12 cellular contexts compared by ENCODE assay signal in the genomic region with DNA sequence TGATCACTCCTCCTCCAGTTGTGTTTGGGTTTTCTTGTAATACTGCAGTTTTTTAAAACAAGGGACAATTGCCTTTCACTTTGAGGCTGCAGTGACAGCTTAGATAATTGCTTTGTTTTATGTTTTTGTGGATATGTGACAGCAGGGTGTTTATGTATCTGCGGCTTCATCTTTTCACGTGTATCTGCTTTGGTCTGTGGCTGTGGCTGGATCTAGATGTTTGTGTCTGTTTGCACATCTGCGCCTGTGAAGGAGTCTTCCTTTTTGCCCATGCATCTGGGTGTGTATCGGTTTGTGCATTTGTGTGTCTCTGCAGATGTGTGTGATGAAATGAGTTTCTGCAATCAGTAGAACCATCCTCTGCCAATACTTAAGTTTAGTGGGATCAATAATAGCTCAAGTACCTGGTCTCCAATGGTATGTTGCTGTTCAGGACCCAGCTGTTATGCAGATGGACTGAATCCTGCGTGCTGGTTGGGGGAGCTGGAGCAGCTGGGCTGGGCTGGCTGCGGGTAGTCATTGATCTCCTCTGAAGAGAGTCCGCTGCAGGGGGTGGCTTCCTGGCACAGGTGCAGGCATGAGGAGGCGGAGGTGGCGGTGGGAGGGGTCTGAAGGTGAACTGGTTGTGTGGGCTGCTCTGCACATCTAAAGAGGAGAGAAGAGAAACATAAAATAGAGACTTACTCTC.
A peak's percentile ranks its signal among the peaks of the same experiment; 100 is the strongest.
DNase-seq lines count a peak whose midpoint lies in the region; ATAC-seq lines count a peak whose summit lies in the region.
"Had no signal": no experiment of that assay in that cellular context is flagged by ENCODE, and none has a peak within 500 bp of the region (broad histone marks: within the 10 kb centered on the region; RNA-seq: fewer than 3 reads in every experiment).

No MANE protein-coding gene starts in this region.

- DNase-seq in NCI-H2227 (lab: John Stamatoyannopoulos, UW; ENCODE audit: unreplicated experiment) (peak; percentile 20), NCI-H2227 treated with DMSO at 0.1 percent for 48 hours (lab: John Stamatoyannopoulos, UW) (no peak), left kidney (ENCODE audit: low read depth, low spot score) (peak; percentile 18), left lobe of liver (ENCODE audit: low spot score) (no peak), HuH-7 (ENCODE audit: low spot score) (no peak)
- peak; percentile 34 for DNase-seq in activated T-helper 1 cell treated with anti-CD3 and anti-CD28 coated beads, Interleukin-12 subunit alpha, Interleukin-12 subunit beta, Interleukin-2, Interleukin-4 antibody, amounts not matched to agents 30 ng/mL and 10 ng/mL and 1 ng/mL, durations not matched to agents 14 hours and 24 hours and 36 hours (ENCODE audit: low spot score)
- peak; percentile 18 to 19 for DNase-seq in stimulated activated naive CD8-positive, alpha-beta T cell treated with anti-CD3 and anti-CD28 coated beads, Interleukin-15, amount 100 ng/mL, for 72 hours
- DNase-seq: 8988T, IMR-90, SHP77, upper lobe of right lung had no signal

- peak overlapping the region; percentile 72 for H3K4me3 Mint-ChIP-seq in activated T-helper 1 cell treated with anti-CD3 and anti-CD28 coated beads, Interleukin-12 subunit alpha, Interleukin-12 subunit beta, Interleukin-2, Interleukin-4 antibody, amounts not matched to agents 30 ng/mL and 10 ng/mL and 1 ng/mL, durations not matched to agents 14 hours and 24 hours and 36 hours
- H3K4me3 Mint-ChIP-seq in stimulated activated naive CD8-positive, alpha-beta T cell treated with anti-CD3 and anti-CD28 coated beads, Interleukin-15, amount 100 ng/mL, for 72 hours, result peak overlapping the region; percentile 69 to 78

- no peaks in the 10 kb centered on the region for H3K36me3 Mint-ChIP-seq in activated T-helper 1 cell treated with anti-CD3 and anti-CD28 coated beads, Interleukin-12 subunit alpha, Interleukin-12 subunit beta, Interleukin-2, Interleukin-4 antibody, amounts not matched to agents 30 ng/mL and 10 ng/mL and 1 ng/mL, durations not matched to agents 14 hours and 24 hours and 36 hours (ENCODE audit: low read depth)

- peaks cover 20% of the 10 kb centered on the region for H3K4me1 Mint-ChIP-seq in activated T-helper 1 cell treated with anti-CD3 and anti-CD28 coated beads, Interleukin-12 subunit alpha, Interleukin-12 subunit beta, Interleukin-2, Interleukin-4 antibody, amounts not matched to agents 30 ng/mL and 10 ng/mL and 1 ng/mL, durations not matched to agents 14 hours and 24 hours and 36 hours (ENCODE audit: low read depth)
- H3K4me1 Mint-ChIP-seq in stimulated activated naive CD8-positive, alpha-beta T cell treated with anti-CD3 and anti-CD28 coated beads, Interleukin-15, amount 100 ng/mL, for 72 hours, result peaks cover 14% of the 10 kb centered on the region

- H3K27me3 Mint-ChIP-seq in activated T-helper 1 cell treated with anti-CD3 and anti-CD28 coated beads, Interleukin-12 subunit alpha, Interleukin-12 subunit beta, Interleukin-2, Interleukin-4 antibody, amounts not matched to agents 30 ng/mL and 10 ng/mL and 1 ng/mL, durations not matched to agents 14 hours and 24 hours and 36 hours (ENCODE audit: insufficient read depth), result no peaks in the 10 kb centered on the region
- H3K27me3 Mint-ChIP-seq in stimulated activated naive CD8-positive, alpha-beta T cell treated with anti-CD3 and anti-CD28 coated beads, Interleukin-15, amount 100 ng/mL, for 72 hours, result no peaks in the 10 kb centered on the region

- intact Hi-C loops in activated T-helper 1 cell treated with anti-CD3 and anti-CD28 coated beads, Interleukin-12 subunit alpha, Interleukin-12 subunit beta, Interleukin-2, Interleukin-4 antibody, amounts not matched to agents 30 ng/mL and 10 ng/mL and 1 ng/mL, durations not matched to agents 14 hours and 24 hours and 36 hours (cut with micrococcal nuclease), result no loop called here

- ATAC-seq in stimulated activated naive CD8-positive, alpha-beta T cell treated with anti-CD3 and anti-CD28 coated beads, Interleukin-15, amount 100 ng/mL, for 72 hours, result peak; percentile 88
- ATAC-seq in HG03135 (IDR thresholded peaks at IDR 0.05; ENCODE audit: unreplicated experiment) (no peak), left lobe of liver (no peak)
- ATAC-seq: upper lobe of right lung had no signal

- no peaks in the 10 kb centered on the region for H3K9me3 Mint-ChIP-seq in activated T-helper 1 cell treated with anti-CD3 and anti-CD28 coated beads, Interleukin-12 subunit alpha, Interleukin-12 subunit beta, Interleukin-2, Interleukin-4 antibody, amounts not matched to agents 30 ng/mL and 10 ng/mL and 1 ng/mL, durations not matched to agents 14 hours and 24 hours and 36 hours
- H3K9me3 Mint-ChIP-seq in stimulated activated naive CD8-positive, alpha-beta T cell treated with anti-CD3 and anti-CD28 coated beads, Interleukin-15, amount 100 ng/mL, for 72 hours, result no peaks in the 10 kb centered on the region

- H3K27ac Mint-ChIP-seq in activated T-helper 1 cell treated with anti-CD3 and anti-CD28 coated beads, Interleukin-12 subunit alpha, Interleukin-12 subunit beta, Interleukin-2, Interleukin-4 antibody, amounts not matched to agents 30 ng/mL and 10 ng/mL and 1 ng/mL, durations not matched to agents 14 hours and 24 hours and 36 hours, result peak overlapping the region; percentile 18
- no peak overlapping the region for H3K27ac Mint-ChIP-seq in stimulated activated naive CD8-positive, alpha-beta T cell treated with anti-CD3 and anti-CD28 coated beads, Interleukin-15, amount 100 ng/mL, for 72 hours

Comparison
In these comparisons a context has a peak if more than half of its experiments do, and no peak if none do; other contexts are left out.
1. DNase-seq: peak in NCI-H2227 (single experiment), activated T-helper 1 cell treated with anti-CD3 and anti-CD28 coated beads, Interleukin-12 subunit alpha, Interleukin-12 subunit beta, Interleukin-2, Interleukin-4 antibody, amounts not matched to agents 30 ng/mL and 10 ng/mL and 1 ng/mL, durations not matched to agents 14 hours and 24 hours and 36 hours (single experiment), left kidney (single experiment) and stimulated activated naive CD8-positive, alpha-beta T cell treated with anti-CD3 and anti-CD28 coated beads, Interleukin-15, amount 100 ng/mL, for 72 hours (2 of 2); none in NCI-H2227 treated with DMSO at 0.1 percent for 48 hours (single experiment), left lobe of liver (single experiment) and HuH-7 (single experiment).